In the genomic region with DNA sequence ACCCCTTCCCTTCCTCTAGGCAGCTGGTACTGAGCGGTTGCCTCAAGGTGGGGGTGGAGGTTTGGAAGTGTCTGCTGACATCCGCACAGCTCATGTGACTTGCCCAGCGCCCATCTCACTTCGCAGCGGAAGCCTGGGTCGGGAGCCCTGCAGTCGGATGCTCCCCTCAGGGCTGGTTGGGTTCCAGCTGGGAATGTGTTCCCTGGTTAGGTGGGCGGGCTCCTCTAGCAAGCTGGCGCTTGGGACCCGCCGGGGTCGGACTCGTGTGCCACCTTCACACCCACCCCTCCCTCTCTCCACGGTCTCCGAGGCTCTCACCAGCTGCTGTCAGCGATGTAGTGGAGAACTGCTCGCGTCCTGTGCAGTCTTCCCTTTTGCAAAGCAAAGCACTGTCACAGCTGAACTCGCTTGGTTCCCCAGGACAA, we compare ENCODE assay signal across 8 cellular contexts. TPM values are rescaled to one million over a fixed set of nuclear protein-coding genes. Genes with fewer than 3 reads are reported as not detected.
DNase-seq lines count a peak whose midpoint lies in the region; TF ChIP-seq lines count a peak whose summit lies in the region.

No MANE protein-coding gene starts in this region.

- H3K36me3 Mint-ChIP-seq in activated T-helper 1 cell treated with anti-CD3 and anti-CD28 coated beads, Interleukin-12 subunit alpha, Interleukin-12 subunit beta, Interleukin-2, Interleukin-4 antibody, amounts not matched to agents 30 ng/mL and 10 ng/mL and 1 ng/mL, durations not matched to agents 14 hours and 24 hours and 36 hours (ENCODE audit: low read depth): no peaks in the 10 kb centered on the region

- 35 to 40% methylated on average over 7 to 12 of the region's 19 CpGs for WGBS in testis, 2 donors

- intact Hi-C loops in activated T-helper 1 cell treated with anti-CD3 and anti-CD28 coated beads, Interleukin-12 subunit alpha, Interleukin-12 subunit beta, Interleukin-2, Interleukin-4 antibody, amounts not matched to agents 30 ng/mL and 10 ng/mL and 1 ng/mL, durations not matched to agents 14 hours and 24 hours and 36 hours (cut with micrococcal nuclease): no loop called here
- intact Hi-C loops in testis (cut with DNase I; ENCODE audit: low total_unique reads): no loop called here

- H3K27me3 Mint-ChIP-seq in activated T-helper 1 cell treated with anti-CD3 and anti-CD28 coated beads, Interleukin-12 subunit alpha, Interleukin-12 subunit beta, Interleukin-2, Interleukin-4 antibody, amounts not matched to agents 30 ng/mL and 10 ng/mL and 1 ng/mL, durations not matched to agents 14 hours and 24 hours and 36 hours (ENCODE audit: insufficient read depth): no peaks in the 10 kb centered on the region

- peak overlapping the region; percentile 11 to 76 for H3K27ac ChIP-seq in right atrium auricular region
- H3K27ac ChIP-seq in testis: no peak overlapping the region

- peaks cover 0 to 69% of the 10 kb centered on the region in 2 donors for H3K4me1 ChIP-seq in right atrium auricular region
- peaks cover 55% of the 10 kb centered on the region for H3K4me1 ChIP-seq in testis

- H3K27me3 ChIP-seq in right atrium auricular region: no peaks in the 10 kb centered on the region
- H3K27me3 ChIP-seq in testis: no peaks in the 10 kb centered on the region

- no peak overlapping the region for H3K4me3 Mint-ChIP-seq in activated T-helper 1 cell treated with anti-CD3 and anti-CD28 coated beads, Interleukin-12 subunit alpha, Interleukin-12 subunit beta, Interleukin-2, Interleukin-4 antibody, amounts not matched to agents 30 ng/mL and 10 ng/mL and 1 ng/mL, durations not matched to agents 14 hours and 24 hours and 36 hours

- peaks cover 20% of the 10 kb centered on the region for H3K4me1 Mint-ChIP-seq in activated T-helper 1 cell treated with anti-CD3 and anti-CD28 coated beads, Interleukin-12 subunit alpha, Interleukin-12 subunit beta, Interleukin-2, Interleukin-4 antibody, amounts not matched to agents 30 ng/mL and 10 ng/mL and 1 ng/mL, durations not matched to agents 14 hours and 24 hours and 36 hours (ENCODE audit: low read depth)

- TF ChIP-seq CTCF in right atrium auricular region (IDR thresholded peaks at IDR 0.05): peak in 1 of 2 donors; percentile 5
- TF ChIP-seq CTCF in testis (IDR thresholded peaks at IDR 0.05): no peak

- DNase-seq in activated T-helper 1 cell treated with Interleukin-2 at 50 U/mL for 16 hours (ENCODE audit: low read depth): peak; percentile 17
- no peak for DNase-seq in activated T-helper 1 cell treated with anti-CD3 and anti-CD28 coated beads, Interleukin-12 subunit alpha, Interleukin-12 subunit beta, Interleukin-2, Interleukin-4 antibody, amounts not matched to agents 30 ng/mL and 10 ng/mL and 1 ng/mL, durations not matched to agents 14 hours and 24 hours and 36 hours (ENCODE audit: low spot score)
- peak; percentile 33 for DNase-seq in activated effector memory CD4-positive, alpha-beta T cell treated with Interleukin-2 at 50 U/mL for 16 hours
- DNase-seq in right atrium auricular region (ENCODE audit: low spot score): no peak
- DNase-seq in testis: peak; percentile 53
- no peak for DNase-seq in glomerular visceral epithelial cell (ENCODE audit: extremely low spot score)
- DNase-seq in midbrain (lab: John Stamatoyannopoulos, UW): no peak
- no peak for DNase-seq in iPS-NIHi11 (ENCODE audit: low spot score)

- H3K4me3 ChIP-seq in right atrium auricular region (peak overlapping the region in 1 of 2 donors; percentile 36), testis (no peak overlapping the region)

- H3K36me3 ChIP-seq in right atrium auricular region (no peaks in the 10 kb centered on the region), testis (ENCODE audit: low read depth, missing control alignments) (no peaks in the 10 kb centered on the region)

- no peaks in the 10 kb centered on the region for H3K9me3 Mint-ChIP-seq in activated T-helper 1 cell treated with anti-CD3 and anti-CD28 coated beads, Interleukin-12 subunit alpha, Interleukin-12 subunit beta, Interleukin-2, Interleukin-4 antibody, amounts not matched to agents 30 ng/mL and 10 ng/mL and 1 ng/mL, durations not matched to agents 14 hours and 24 hours and 36 hours

- no peak overlapping the region for H3K27ac Mint-ChIP-seq in activated T-helper 1 cell treated with anti-CD3 and anti-CD28 coated beads, Interleukin-12 subunit alpha, Interleukin-12 subunit beta, Interleukin-2, Interleukin-4 antibody, amounts not matched to agents 30 ng/mL and 10 ng/mL and 1 ng/mL, durations not matched to agents 14 hours and 24 hours and 36 hours

- no peak for TF ChIP-seq POLR2A in testis (IDR thresholded peaks at IDR 0.05)

- no peaks in the 10 kb centered on the region for H3K9me3 ChIP-seq in right atrium auricular region
- no peaks in the 10 kb centered on the region for H3K9me3 ChIP-seq in testis

RNA-seq across cellular contexts. Expression of gene PPP1R37, which starts 10.2 kb away (rescaled TPM):
- total RNA-seq in activated T-helper 1 cell treated with anti-CD3 and anti-CD28 coated beads, Interleukin-12 subunit alpha, Interleukin-12 subunit beta, Interleukin-2, Interleukin-4 antibody, amounts not matched to agents 30 ng/mL and 10 ng/mL and 1 ng/mL, durations not matched to agents 14 hours and 24 hours and 36 hours: 20.4 and 20.5 TPM in 2 replicates
- total RNA-seq in right atrium auricular region (10 to 100 TPM; 21.7 to 22.9 TPM), testis (10 to 100 TPM; 82.5 to 83.0 TPM)
- polyA plus RNA-seq in testis (ENCODE audit: insufficient read depth, low read depth, low replicate concordance): 28.5 TPM

RNA-seq across cellular contexts. Expression of gene GEMIN7, which starts 24.2 kb away (rescaled TPM):
- 46.8 and 53.6 TPM in 2 replicates for total RNA-seq in activated T-helper 1 cell treated with anti-CD3 and anti-CD28 coated beads, Interleukin-12 subunit alpha, Interleukin-12 subunit beta, Interleukin-2, Interleukin-4 antibody, amounts not matched to agents 30 ng/mL and 10 ng/mL and 1 ng/mL, durations not matched to agents 14 hours and 24 hours and 36 hours
- total RNA-seq in right atrium auricular region (10 to 100 TPM; 11.3 to 20.0 TPM), testis (10 to 100 TPM in 1 of 2 donors, 1 to 10 TPM in 1; 7.6 to 13.5 TPM)
- polyA plus RNA-seq in testis (ENCODE audit: insufficient read depth, low read depth, low replicate concordance): 9.7 TPM

RNA-seq across cellular contexts. Expression of gene ZNF296, which starts 26.9 kb away (rescaled TPM):
- total RNA-seq in activated T-helper 1 cell treated with anti-CD3 and anti-CD28 coated beads, Interleukin-12 subunit alpha, Interleukin-12 subunit beta, Interleukin-2, Interleukin-4 antibody, amounts not matched to agents 30 ng/mL and 10 ng/mL and 1 ng/mL, durations not matched to agents 14 hours and 24 hours and 36 hours: 4.3 and 4.7 TPM in 2 replicates
- total RNA-seq in right atrium auricular region: under 1 TPM in 1 of 2 donors, not detected in 1; 0.43 TPM
- total RNA-seq in testis: 1 to 10 TPM; 5.8 to 6.7 TPM
- polyA plus RNA-seq in testis (ENCODE audit: insufficient read depth, low read depth, low replicate concordance): 3.0 TPM

RNA-seq across cellular contexts. Expression of gene NKPD1, which starts 57.6 kb away (rescaled TPM):
- total RNA-seq in activated T-helper 1 cell treated with anti-CD3 and anti-CD28 coated beads, Interleukin-12 subunit alpha, Interleukin-12 subunit beta, Interleukin-2, Interleukin-4 antibody, amounts not matched to agents 30 ng/mL and 10 ng/mL and 1 ng/mL, durations not matched to agents 14 hours and 24 hours and 36 hours: 0.16 and 0.20 TPM in 2 replicates
- under 1 TPM; 0.16 to 0.22 TPM for total RNA-seq in right atrium auricular region
- 1 to 10 TPM; 1.3 to 4.2 TPM for total RNA-seq in testis
- 1.0 TPM for polyA plus RNA-seq in testis (ENCODE audit: insufficient read depth, low read depth, low replicate concordance)

Comparison
In these comparisons a context has a peak if more than half of its experiments do, and no peak if none do; other contexts are left out.
1. DNase-seq: peak in activated T-helper 1 cell treated with Interleukin-2 at 50 U/mL for 16 hours (single experiment), activated effector memory CD4-positive, alpha-beta T cell treated with Interleukin-2 at 50 U/mL for 16 hours (single experiment) and testis (single experiment); none in activated T-helper 1 cell treated with anti-CD3 and anti-CD28 coated beads, Interleukin-12 subunit alpha, Interleukin-12 subunit beta, Interleukin-2, Interleukin-4 antibody, amounts not matched to agents 30 ng/mL and 10 ng/mL and 1 ng/mL, durations not matched to agents 14 hours and 24 hours and 36 hours (single experiment), right atrium auricular region (single experiment), glomerular visceral epithelial cell (single experiment), midbrain (single experiment) and iPS-NIHi11 (single experiment).
2. H3K27ac ChIP-seq: peak in right atrium auricular region (2 of 2); none in testis (0 of 2).